Comparison of ENCODE assay signal across 16 cellular contexts in the genomic region with DNA sequence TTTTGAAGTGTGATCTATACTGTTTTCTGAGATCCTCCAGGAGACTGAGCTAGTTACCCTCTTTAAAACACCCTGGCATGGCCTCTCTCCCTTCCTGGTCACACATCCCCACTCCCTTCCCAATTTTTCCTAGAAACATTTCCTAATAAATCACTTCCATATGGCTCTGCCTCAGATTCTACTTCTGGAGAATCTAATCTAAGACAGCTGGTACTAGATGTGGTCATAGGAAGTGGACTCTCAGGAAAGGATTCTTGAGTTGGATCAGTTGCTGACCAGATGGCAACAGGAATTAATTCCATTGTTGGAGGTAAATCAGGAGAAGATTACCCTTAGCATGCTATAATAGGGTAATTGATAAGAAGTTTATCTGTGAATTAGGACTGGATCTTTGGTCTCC.
A peak's percentile ranks its signal among the peaks of the same experiment; 100 is the strongest.
DNase-seq lines count a peak whose midpoint lies in the region; ATAC-seq and TF ChIP-seq lines count a peak whose summit lies in the region.
"Had no signal": no experiment of that assay in that cellular context is flagged by ENCODE, and none has a peak within 500 bp of the region (broad histone marks: within the 10 kb centered on the region; RNA-seq: fewer than 3 reads in every experiment).

No MANE protein-coding gene starts in this region.

- ATAC-seq in psoas muscle, result no peak
- ATAC-seq: HCT116 had no signal

- no peak overlapping the region for H3K4me3 ChIP-seq in AG09309 (ENCODE audit: control insufficient read depth, low read depth, low read length)
- no peak overlapping the region for H3K4me3 ChIP-seq in psoas muscle

- no peaks in the 10 kb centered on the region for H3K9me3 ChIP-seq in psoas muscle
- H3K9me3 ChIP-seq: Caco-2 had no signal

- no peaks in the 10 kb centered on the region for H3K27me3 ChIP-seq in psoas muscle (ENCODE audit: insufficient read depth in 3 of 3, low read length in 2 of 3)

- no peak overlapping the region for H3K27ac ChIP-seq in psoas muscle

- TF ChIP-seq CTCF in AG09309 (IDR thresholded peaks at IDR 0.05; ENCODE audit: control insufficient read depth, insufficient read depth, low read depth, low read length, missing control alignments), result no peak
- no peak for TF ChIP-seq CTCF in psoas muscle (IDR thresholded peaks at IDR 0.05)

- intact Hi-C loops in psoas muscle (cut with DNase I), result no loop called here

- no peaks in the 10 kb centered on the region for H3K36me3 ChIP-seq in psoas muscle (ENCODE audit: insufficient read depth in 1 of 2, low read depth in 1 of 2)

- H3K4me1 ChIP-seq in psoas muscle, result no peaks in the 10 kb centered on the region
- H3K4me1 ChIP-seq: Caco-2 had no signal

- DNase-seq in AG09309 (ENCODE audit: low read depth), result peak; percentile 50
- DNase-seq in GM04504 (ENCODE audit: low read depth), result peak; percentile 48
- peak; percentile 79 for DNase-seq in RPMI7951 (ENCODE audit: low read depth)
- peak; percentile 92 for DNase-seq in fibroblast of peridontal ligament (ENCODE audit: extremely low read depth)
- no peak for DNase-seq in NCI-H510A treated with DMSO at 0.1 percent for 48 hours (lab: John Stamatoyannopoulos, UW)
- no peak for DNase-seq in islet precursor cell
- DNase-seq in psoas muscle, result no peak
- DNase-seq in amygdala (lab: John Stamatoyannopoulos, UW), result no peak
- DNase-seq: 8988T, AML-193, Caco-2, KG1, NCI-H146, NCI-H2081, NCI-H510A had no signal

Comparison
In these comparisons a context has a peak if more than half of its experiments do, and no peak if none do; other contexts are left out.
1. DNase-seq: peak in AG09309 (single experiment), GM04504 (single experiment), RPMI7951 (single experiment) and fibroblast of peridontal ligament (single experiment); none in NCI-H510A treated with DMSO at 0.1 percent for 48 hours (single experiment), islet precursor cell (single experiment), psoas muscle (0 of 2) and amygdala (0 of 56).